25 cellular contexts compared by ENCODE assay signal in the genomic region with DNA sequence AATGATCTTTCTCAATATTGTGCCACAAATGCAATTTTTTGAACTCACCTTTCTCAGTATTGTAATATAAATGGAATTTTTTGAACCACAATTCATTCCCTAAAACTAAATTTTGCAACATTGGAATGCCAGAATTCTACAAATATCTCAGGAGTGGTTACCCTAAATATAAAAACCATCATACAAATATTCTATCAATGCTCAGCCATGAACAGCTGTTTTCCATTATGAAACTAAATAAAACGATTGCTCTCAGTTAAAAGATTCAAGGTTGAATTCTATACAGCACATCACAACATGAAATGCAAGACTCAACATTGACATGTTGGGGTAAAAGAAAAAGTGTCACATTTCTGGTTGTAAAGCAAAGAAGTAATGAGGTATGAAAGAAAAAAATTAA.
"Had no signal": no experiment of that assay in that cellular context is flagged by ENCODE, and none has a peak within 500 bp of the region (broad histone marks: within the 10 kb centered on the region; RNA-seq: fewer than 3 reads in every experiment).

No MANE protein-coding gene starts in this region.

- H3K4me2 ChIP-seq: neural progenitor cell had no signal

- H3K4me1 Mint-ChIP-seq: neural progenitor cell; stimulated activated memory B cell treated with anti-CD40 and anti-IgM and Interleukin-4, amounts not matched to agents 10 μg/mL and 1 μg/mL and 100 μg/mL, for 72 hours had no signal

- H3K4me3 Mint-ChIP-seq: natural killer cell; neural progenitor cell; stimulated activated memory B cell treated with anti-CD40 and anti-IgM and Interleukin-4, amounts not matched to agents 10 μg/mL and 1 μg/mL and 100 μg/mL, for 72 hours; stimulated activated naive CD8-positive, alpha-beta T cell treated with anti-CD3 and anti-CD28 coated beads, Interleukin-15, Interleukin-2, amounts not matched to agents 100 ng/mL and 50 ng/mL, for 24 hours had no signal

- H3K4me3 ChIP-seq: dorsolateral prefrontal cortex, gastrocnemius medialis, heart right ventricle, mucosa of descending colon, neural progenitor cell, ovary, spleen, testis, tibial nerve, upper lobe of right lung, vagina had no signal

- H3K9ac ChIP-seq: neural progenitor cell had no signal

- H2AFZ ChIP-seq: neural progenitor cell had no signal

- H3K9me3 ChIP-seq: gastrocnemius medialis, heart right ventricle, mucosa of descending colon, ovary, spleen, testis, tibial nerve, upper lobe of right lung, vagina had no signal

- H3K9me3 Mint-ChIP-seq: natural killer cell; neural progenitor cell; stimulated activated memory B cell treated with anti-CD40 and anti-IgM and Interleukin-4, amounts not matched to agents 10 μg/mL and 1 μg/mL and 100 μg/mL, for 72 hours; stimulated activated naive CD8-positive, alpha-beta T cell treated with anti-CD3 and anti-CD28 coated beads, Interleukin-15, Interleukin-2, amounts not matched to agents 100 ng/mL and 50 ng/mL, for 24 hours had no signal

- FAIRE-seq: islet of Langerhans had no signal

- H3K36me3 ChIP-seq: gastrocnemius medialis, heart right ventricle, neural progenitor cell, ovary, spleen, tibial nerve, upper lobe of right lung, vagina had no signal

- ATAC-seq: gastrocnemius medialis; heart right ventricle; mucosa of descending colon; natural killer cell; right cardiac atrium; stimulated activated memory B cell treated with anti-CD40 and anti-IgM and Interleukin-4, amounts not matched to agents 10 μg/mL and 1 μg/mL and 100 μg/mL, for 72 hours; upper lobe of right lung had no signal

- H3K4me1 ChIP-seq: gastrocnemius medialis, neural progenitor cell, testis, upper lobe of right lung had no signal

- DNase-seq: cortex of kidney; dorsolateral prefrontal cortex; effector CD8-positive, alpha-beta T cell; gastrocnemius medialis; heart right ventricle; hypothalamus; kidney glomerular epithelial cell; mammary epithelial cell; mucosa of descending colon; natural killer cell; nucleus accumbens; ovary; right cardiac atrium; spleen; stimulated activated CD4-positive, alpha-beta T cell treated with anti-CD3 and anti-CD28 coated beads, Interleukin-15, amount 100 ng/mL, for 24 hours; stimulated activated CD4-positive, alpha-beta T cell treated with anti-CD3 and anti-CD28 coated beads, Interleukin-1b, Interleukin-23, amount 100 ng/mL, for 48 hours; stimulated activated CD4-positive, alpha-beta T cell treated with anti-CD3 and anti-CD28 coated beads, Interleukin-4, amount 100 ng/mL, for 24 hours; testis; upper lobe of right lung had no signal

- H3K27ac Mint-ChIP-seq: natural killer cell; neural progenitor cell; stimulated activated memory B cell treated with anti-CD40 and anti-IgM and Interleukin-4, amounts not matched to agents 10 μg/mL and 1 μg/mL and 100 μg/mL, for 72 hours; stimulated activated naive CD8-positive, alpha-beta T cell treated with anti-CD3 and anti-CD28 coated beads, Interleukin-15, Interleukin-2, amounts not matched to agents 100 ng/mL and 50 ng/mL, for 24 hours had no signal

- H3K36me3 Mint-ChIP-seq: neural progenitor cell; stimulated activated memory B cell treated with anti-CD40 and anti-IgM and Interleukin-4, amounts not matched to agents 10 μg/mL and 1 μg/mL and 100 μg/mL, for 72 hours had no signal

- H3K27me3 ChIP-seq: dorsolateral prefrontal cortex, gastrocnemius medialis, heart right ventricle, neural progenitor cell, ovary, testis, tibial nerve, upper lobe of right lung, vagina had no signal

- H3K27ac ChIP-seq: dorsolateral prefrontal cortex, gastrocnemius medialis, heart right ventricle, neural progenitor cell, ovary, spleen, testis, upper lobe of right lung, vagina had no signal
